8 cellular contexts compared by ENCODE assay signal in genomic region chr9:107422189-107422802, GRCh38.
DNase-seq lines count a peak whose midpoint lies in the region; ATAC-seq and TF ChIP-seq lines count a peak whose summit lies in the region.

No MANE protein-coding gene starts in this region.

- H3K4me3 ChIP-seq in PC-3 (ENCODE audit: low read length) (no peak overlapping the region), mammary epithelial cell (replicated peaks in 1 of 3; ENCODE audit: insufficient read depth in 1 of 3, low read depth in 2 of 3, low read length in 3 of 3) (no peak overlapping the region)

- BruUV-seq in PC-3 (replicated peaks; lab: Mats Ljungman, UMichigan): no TSS peak
- BruUV-seq in mammary epithelial cell (replicated peaks; lab: Mats Ljungman, UMichigan): no TSS peak

- in situ Hi-C loops in KBM-7 (cut with MboI; ENCODE audit: low pct_unique_long_range_greater_than_20kb, low sequenced_read_pairs): no loop called here
- in situ Hi-C loops in mammary epithelial cell (cut with MboI; ENCODE audit: low sequenced_read_pairs in 2 of 2): no loop called here

- H3K27ac ChIP-seq in PC-3 (ENCODE audit: low read length) (no peak overlapping the region), mammary epithelial cell (ENCODE audit: insufficient read depth, low read depth, low read length) (no peak overlapping the region)

- H3K9me3 ChIP-seq in PC-3 (ENCODE audit: low read length): no peaks in the 10 kb centered on the region
- no peaks in the 10 kb centered on the region for H3K9me3 ChIP-seq in mammary epithelial cell (replicated peaks; ENCODE audit: insufficient read depth, low read length)

- intact Hi-C loops in PC-3 (cut with micrococcal nuclease) (loop anchor here (1.0 to 5.0 kb wide), 3 partner anchors 62 to 1392 kb away; no protein-coding TSS in a partner anchor), mammary epithelial cell (cut with micrococcal nuclease) (loop anchor here (1.0 to 5.0 kb wide), 5 partner anchors 849 to 1390 kb away; no protein-coding TSS in a partner anchor)

- CTCF ChIA-PET in PC-3 (lab: Charles Lee): interaction anchor here (0.6 kb wide), 3 partner anchors 59 to 852 kb away, joined by 3 read pairs; no protein-coding TSS in a partner anchor
- CTCF ChIA-PET in mammary epithelial cell (lab: Charles Lee; ENCODE audit: low non-redundant PET): no interaction called here

- H4K20me1 ChIP-seq in PC-3 (ENCODE audit: low read length) (no peaks in the 10 kb centered on the region), mammary epithelial cell (ENCODE audit: insufficient read depth, low read length) (no peaks in the 10 kb centered on the region)

- TF ChIP-seq CTCF in PC-3 (conservative IDR thresholded peaks at IDR 0.05; ENCODE audit: low read depth, low read length) (peak; percentile 74), mammary epithelial cell (conservative IDR thresholded peaks at IDR 0.05 in 1 of 2, IDR thresholded peaks at IDR 0.05 in 1 of 2; ENCODE audit: extremely low read depth in 1 of 2, insufficient read depth in 1 of 2, low read depth in 1 of 2, low read length in 2 of 2) (peak; percentile 65 to 81)

- dilution Hi-C loops in mammary epithelial cell (cut with HindIII; ENCODE audit: low sequenced_read_pairs): no loop called here

- H3F3A ChIP-seq in PC-3 (ENCODE audit: low read length, unreplicated experiment): no peaks in the 10 kb centered on the region

- H3K9ac ChIP-seq in PC-3 (ENCODE audit: low read length): no peak overlapping the region
- no peak overlapping the region for H3K9ac ChIP-seq in mammary epithelial cell (ENCODE audit: insufficient read depth, low read length)

- H3K4me1 ChIP-seq in PC-3 (ENCODE audit: insufficient read depth, low read length) (peaks cover 4% of the 10 kb centered on the region; the same call in 1 of the 2 replicates), mammary epithelial cell (ENCODE audit: insufficient read depth, low read length) (peaks cover 3% of the 10 kb centered on the region)

- peak; percentile 80 for ATAC-seq in GM18867 (IDR thresholded peaks at IDR 0.05; ENCODE audit: unreplicated experiment)
- ATAC-seq in PC-3: peak; percentile 97
- ATAC-seq in HG03520 (IDR thresholded peaks at IDR 0.05; ENCODE audit: unreplicated experiment): no peak

- H2AFZ ChIP-seq in PC-3 (ENCODE audit: low read length): no peak overlapping the region
- no peak overlapping the region for H2AFZ ChIP-seq in mammary epithelial cell (ENCODE audit: low read depth, low read length)

- H3K79me2 ChIP-seq in PC-3 (ENCODE audit: low read length) (no peaks in the 10 kb centered on the region), mammary epithelial cell (ENCODE audit: insufficient read depth, low read length) (no peaks in the 10 kb centered on the region)

- H3K9me2 ChIP-seq in PC-3 (replicated peaks; ENCODE audit: low read length): no peaks in the 10 kb centered on the region

- POLR2A ChIA-PET in PC-3 (lab: Charles Lee; ENCODE audit: unreplicated experiment): no interaction called here

- H3K27me3 ChIP-seq in PC-3 (ENCODE audit: low read length) (no peaks in the 10 kb centered on the region), mammary epithelial cell (ENCODE audit: insufficient read depth, low read length) (no peaks in the 10 kb centered on the region)

- H3K36me3 ChIP-seq in PC-3 (ENCODE audit: low read depth, low read length) (no peaks in the 10 kb centered on the region), mammary epithelial cell (ENCODE audit: insufficient read depth, low read length) (no peaks in the 10 kb centered on the region)

- H3K4me2 ChIP-seq in PC-3 (ENCODE audit: low read length): no peak overlapping the region
- no peak overlapping the region for H3K4me2 ChIP-seq in mammary epithelial cell (ENCODE audit: insufficient read depth, low read depth, low read length)

- WGBS in mammary epithelial cell (ENCODE audit: low coverage, missing lambda C conversion rate): 38% methylated on average over 6 of the region's 7 CpGs

- DNase-seq in AG08396 (ENCODE audit: low spot score) (peak; percentile 73), KBM-7 (peak; percentile 71), PC-3 (peak; percentile 75), mammary epithelial cell (peak; percentile 59), kidney tubule cell (ENCODE audit: low spot score) (peak; percentile 73)
- DNase-seq in stimulated activated CD8-positive, alpha-beta memory T cell treated with anti-CD3 and anti-CD28 coated beads, Interleukin-2, amount 100 ng/mL, for 48 hours (ENCODE audit: low read depth in 2 of 2): peak; percentile 4 to 8

Comparison
In these comparisons a context has a peak if more than half of its experiments do, and no peak if none do; other contexts are left out.
1. DNase-seq: peak in every context shown above with its lines; median percentile 75 in PC-3; 73 in AG08396; 73 in kidney tubule cell; 71 in KBM-7; 59 in mammary epithelial cell; 6 in stimulated activated CD8-positive, alpha-beta memory T cell treated with anti-CD3 and anti-CD28 coated beads, Interleukin-2, amount 100 ng/mL, for 48 hours.